In genomic region chr3:100269410-100270217, GRCh38 we compare ENCODE assay signal across 10 cellular contexts. TPM values are rescaled to one million over a fixed set of nuclear protein-coding genes. Genes with fewer than 3 reads are reported as not detected.
A peak's percentile ranks its signal among the peaks of the same experiment; 100 is the strongest.
DNase-seq lines count a peak whose midpoint lies in the region; ATAC-seq and TF ChIP-seq lines count a peak whose summit lies in the region.
"Had no signal": no experiment of that assay in that cellular context is flagged by ENCODE, and none has a peak within 500 bp of the region (broad histone marks: within the 10 kb centered on the region; RNA-seq: fewer than 3 reads in every experiment).

No MANE protein-coding gene starts in this region.

- H3K27me3 Mint-ChIP-seq in MCF 10A (ENCODE audit: insufficient read depth, unreplicated experiment): no peaks in the 10 kb centered on the region
- H3K27me3 Mint-ChIP-seq: activated B cell treated with CpG ODN at 0.5 μM for 24 hours had no signal

- H3K27ac ChIP-seq in breast epithelium (no peak overlapping the region), Panc1 (ENCODE audit: low read length) (no peak overlapping the region), epithelial cell of prostate (peak overlapping the region; percentile 97), gastroesophageal sphincter (no peak overlapping the region)
- H3K27ac ChIP-seq: pancreas had no signal

- H3K36me3 ChIP-seq in breast epithelium (no peaks in the 10 kb centered on the region), Panc1 (ENCODE audit: control insufficient read depth, insufficient read depth, low read length) (no peaks in the 10 kb centered on the region), gastroesophageal sphincter (no peaks in the 10 kb centered on the region)
- H3K36me3 ChIP-seq: pancreas had no signal

- no peaks in the 10 kb centered on the region for H3K36me3 Mint-ChIP-seq in MCF 10A (ENCODE audit: insufficient read depth, unreplicated experiment)

- H3K4me1 ChIP-seq in breast epithelium: no peaks in the 10 kb centered on the region
- H3K4me1 ChIP-seq in Panc1 (ENCODE audit: control insufficient read depth, insufficient read depth, low read length): no peaks in the 10 kb centered on the region
- peaks cover 0 to 62% (median 0%) of the 10 kb centered on the region in 3 donors for H3K4me1 ChIP-seq in gastroesophageal sphincter

- in situ Hi-C loops in Panc1 (cut with HindIII; ENCODE audit: low pct_unique_long_range_greater_than_20kb, low sequenced_read_pairs): no loop called here

- H3K9me3 ChIP-seq in breast epithelium (no peaks in the 10 kb centered on the region), Panc1 (ENCODE audit: control insufficient read depth, insufficient read depth, low read depth, low read length) (no peaks in the 10 kb centered on the region), gastroesophageal sphincter (no peaks in the 10 kb centered on the region)
- H3K9me3 ChIP-seq: pancreas had no signal

- BruUV-seq in MCF 10A (replicated peaks; lab: Mats Ljungman, UMichigan) (no TSS peak), Panc1 (replicated peaks; lab: Mats Ljungman, UMichigan) (no TSS peak)

- no peak for TF ChIP-seq CTCF in MCF 10A (IDR thresholded peaks at IDR 0.05; ENCODE audit: unreplicated experiment)
- no peak for TF ChIP-seq CTCF in breast epithelium (IDR thresholded peaks at IDR 0.05)
- no peak for TF ChIP-seq CTCF in Panc1 (IDR thresholded peaks at IDR 0.05)
- no peak for TF ChIP-seq CTCF in gastroesophageal sphincter (IDR thresholded peaks at IDR 0.05)

- no peak overlapping the region for H3K4me3 ChIP-seq in breast epithelium
- H3K4me3 ChIP-seq in Panc1 (ENCODE audit: low read depth in 2 of 2, low read length in 2 of 2): no peak overlapping the region
- H3K4me3 ChIP-seq in gastroesophageal sphincter: no peak overlapping the region
- H3K4me3 ChIP-seq: pancreas had no signal

- ATAC-seq in Panc1: peak; percentile 83
- ATAC-seq in GM19035 (IDR thresholded peaks at IDR 0.05; ENCODE audit: unreplicated experiment): no peak
- ATAC-seq in gastroesophageal sphincter: no peak
- ATAC-seq: pancreas had no signal

- H3K4me3 Mint-ChIP-seq in MCF 10A (ENCODE audit: unreplicated experiment): no peak overlapping the region
- H3K4me3 Mint-ChIP-seq: activated B cell treated with CpG ODN at 0.5 μM for 24 hours had no signal

- H3K27me3 ChIP-seq in breast epithelium: no peaks in the 10 kb centered on the region
- no peaks in the 10 kb centered on the region for H3K27me3 ChIP-seq in Panc1 (ENCODE audit: control insufficient read depth, insufficient read depth, low read length)
- H3K27me3 ChIP-seq in gastroesophageal sphincter: no peaks in the 10 kb centered on the region
- H3K27me3 ChIP-seq: pancreas had no signal

- peaks cover 23% of the 10 kb centered on the region for H3K4me1 Mint-ChIP-seq in MCF 10A (ENCODE audit: insufficient read depth, unreplicated experiment)

- no peaks in the 10 kb centered on the region for H3K9me3 Mint-ChIP-seq in MCF 10A (ENCODE audit: unreplicated experiment)
- H3K9me3 Mint-ChIP-seq: activated B cell treated with CpG ODN at 0.5 μM for 24 hours had no signal

- intact Hi-C loops in MCF 10A (cut with micrococcal nuclease) (no loop called here), breast epithelium (cut with DNase I; ENCODE audit: low total_unique reads) (no loop called here), Panc1 (cut with micrococcal nuclease; ENCODE audit: unreplicated experiment) (loop anchor here (10.0 kb wide), 1 partner anchor 65 kb away; the partner anchor contains the start of gene NIT2)

- POLR2A ChIA-PET in MCF 10A (lab: Yijun Ruan, JAX): interaction anchor here (0.5 to 2.9 kb wide), 7 partner anchors 9 to 1854 kb away, joined by 3 to 35 read pairs (median 3); partner anchors contain the start of genes CMSS1 and TBC1D23
- POLR2A ChIA-PET in Panc1 (lab: Charles Lee): interaction anchor here (1.4 kb wide), 1 partner anchor 9 kb away, joined by 6 read pairs; the partner anchor contains the start of gene TBC1D23

- DNase-seq in MCF 10A (ENCODE audit: unreplicated experiment) (peak; percentile 80), breast epithelium (ENCODE audit: low spot score in 2 of 2) (no peak), Panc1 (ENCODE audit: low read depth, low spot score) (peak; percentile 70), epithelial cell of prostate (ENCODE audit: low read depth, low spot score) (peak; percentile 91), stromal cell of bone marrow (ENCODE audit: low read depth) (peak; percentile 77)
- no peak for DNase-seq in activated effector memory CD4-positive, alpha-beta T cell treated with Interleukin-2 at 50 U/mL for 16 hours
- DNase-seq: activated B cell treated with CpG ODN at 0.5 μM for 24 hours, pancreas had no signal

- H3K27ac Mint-ChIP-seq in MCF 10A (ENCODE audit: low read depth, unreplicated experiment): no peak overlapping the region
- H3K27ac Mint-ChIP-seq: activated B cell treated with CpG ODN at 0.5 μM for 24 hours had no signal

- WGBS in gastroesophageal sphincter (ENCODE audit: low coverage in 1 of 2), 2 donors: 59 to 71% methylated on average over 1 to 2 of the region's 2 CpGs

- TF ChIP-seq POLR2A in breast epithelium (IDR thresholded peaks at IDR 0.05) (no peak), gastroesophageal sphincter (IDR thresholded peaks at IDR 0.05) (no peak)

- no peak for TF ChIP-seq EP300 in gastroesophageal sphincter (IDR thresholded peaks at IDR 0.05)

- CTCF ChIA-PET in MCF 10A (lab: Yijun Ruan, JAX) (interaction anchor here (0.6 to 1.7 kb wide), 4 partner anchors 9 to 427 kb away, joined by 3 to 7 read pairs (median 4); partner anchors contain the start of gene TBC1D23), Panc1 (lab: Charles Lee) (interaction anchor here (0.9 to 1.4 kb wide), 2 partner anchors 47 to 438 kb away, joined by 3 read pairs; no protein-coding TSS in a partner anchor)

RNA-seq across cellular contexts. Expression of gene TBC1D23, which starts 8.8 kb away (rescaled TPM):
- total RNA-seq in MCF 10A (2022): 34.5 and 34.8 TPM in 2 replicates
- 10 to 100 TPM; 32.8 to 48.2 (median 42.9) TPM for total RNA-seq in breast epithelium
- 39.4 TPM for total RNA-seq in Panc1 (2021; ENCODE audit: unreplicated experiment)
- polyA plus RNA-seq in Panc1 (2012; ENCODE audit: insufficient read length): 11.7 TPM
- total RNA-seq in gastroesophageal sphincter: 10 to 100 TPM; 23.9 to 37.2 (median 34.0) TPM

Comparison
In these comparisons a context has a peak if more than half of its experiments do, and no peak if none do; other contexts are left out.
1. DNase-seq: peak in MCF 10A (single experiment), Panc1 (single experiment), epithelial cell of prostate (single experiment) and stromal cell of bone marrow (single experiment); none in breast epithelium (0 of 2) and activated effector memory CD4-positive, alpha-beta T cell treated with Interleukin-2 at 50 U/mL for 16 hours (single experiment).